Comparison of ENCODE assay signal across 37 cellular contexts in the genomic region with DNA sequence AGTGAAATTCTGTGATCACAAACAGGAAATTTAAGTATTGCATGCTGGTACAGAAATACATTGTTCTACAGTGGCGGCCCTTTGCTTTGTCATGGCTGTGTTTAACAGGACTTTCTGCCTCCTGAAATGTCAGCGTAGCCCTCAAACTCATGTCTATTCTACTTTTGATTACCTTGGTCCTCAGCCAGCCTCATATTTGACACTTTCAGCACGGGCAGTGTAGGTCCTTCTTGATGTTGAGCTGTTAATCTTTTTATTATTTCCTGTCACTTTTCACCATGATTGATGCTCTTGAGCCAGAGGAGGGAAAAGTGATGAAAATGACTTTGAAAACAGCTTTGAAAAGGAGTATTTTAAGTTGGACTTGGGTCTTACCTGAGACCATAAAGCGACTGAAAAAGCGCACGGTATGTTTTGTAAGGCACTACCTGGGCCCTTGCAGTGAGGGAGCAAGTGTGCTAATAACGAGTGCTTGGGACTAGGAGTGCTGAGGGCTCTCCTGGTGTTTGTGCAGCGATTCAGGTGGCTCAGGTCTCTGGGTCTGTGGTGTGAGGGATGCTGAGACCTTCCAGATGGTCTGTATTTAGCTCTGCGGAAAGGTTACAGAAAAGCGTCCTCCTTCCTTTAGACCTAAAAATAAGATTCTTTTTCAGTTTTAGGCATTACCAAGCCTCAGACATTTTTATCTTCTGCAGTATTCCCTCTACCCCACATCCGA. TPM values are rescaled to one million over a fixed set of nuclear protein-coding genes. Genes with fewer than 3 reads are reported as not detected.
A peak's percentile ranks its signal among the peaks of the same experiment; 100 is the strongest.
DNase-seq lines count a peak whose midpoint lies in the region; ATAC-seq and TF ChIP-seq lines count a peak whose summit lies in the region.
"Had no signal": no experiment of that assay in that cellular context is flagged by ENCODE, and none has a peak within 500 bp of the region (broad histone marks: within the 10 kb centered on the region; RNA-seq: fewer than 3 reads in every experiment).

No MANE protein-coding gene starts in this region.

- no peaks in the 10 kb centered on the region for H3K9me3 Mint-ChIP-seq in stimulated activated naive B cell treated with anti-CD40 and anti-IgM and Interleukin-4, amounts not matched to agents 10 μg/mL and 1 μg/mL and 100 μg/mL, for 72 hours
- H3K9me3 Mint-ChIP-seq: activated CD4-positive, alpha-beta memory T cell treated with anti-CD3 and anti-CD28 coated beads, Interleukin-2, amount 10 ng/mL, durations not matched to agents 7 days and 5 days; CD8-positive, alpha-beta T cell; endodermal cell; HFFc6; naive thymus-derived CD8-positive, alpha-beta T cell had no signal

- H3K4me3 ChIP-seq in colonic mucosa: no peak overlapping the region
- H3K4me3 ChIP-seq in mucosa of descending colon: no peak overlapping the region
- no peak overlapping the region for H3K4me3 ChIP-seq in SJCRH30
- H3K4me3 ChIP-seq: A549, esophagus squamous epithelium, left ventricle myocardium inferior, SK-N-MC, tibial nerve had no signal

- peak; percentile 19 for DNase-seq in DMS153 (lab: John Stamatoyannopoulos, UW)
- peak; percentile 1 for DNase-seq in NCI-H1105 (lab: John Stamatoyannopoulos, UW)
- peak; percentile 60 for DNase-seq in colonic mucosa
- peak in 1 of 3 donors; percentile 65 for DNase-seq in mucosa of descending colon
- no peak for DNase-seq in NCI-H524 (lab: John Stamatoyannopoulos, UW)
- DNase-seq in SJCRH30: no peak
- no peak for DNase-seq in stimulated activated naive B cell treated with anti-CD40 and anti-IgM and Interleukin-4, amounts not matched to agents 10 μg/mL and 1 μg/mL and 100 μg/mL, for 72 hours
- DNase-seq: activated CD4-positive, alpha-beta memory T cell treated with anti-CD3 and anti-CD28 coated beads, Interleukin-2, amount 10 ng/mL, durations not matched to agents 7 days and 5 days; activated CD4-positive, CD25-positive, alpha-beta regulatory T cell treated with anti-CD3 and anti-CD28 coated beads, Interleukin-2, amount 50 U/mL, for 72 hours; activated CD8-positive, alpha-beta memory T cell treated with anti-CD3 and anti-CD28 coated beads, Interleukin-2, amount 50 U/mL, for 48 hours; activated naive CD4-positive, alpha-beta T cell treated with anti-CD3 and anti-CD28 coated beads, Interleukin-2, amount 50 U/mL, for 16 hours; AML-193; amniotic stem cell; CD8-positive, alpha-beta T cell; DMS79; endodermal cell; esophagus squamous epithelium; GDM1; HFFc6; hippocampal formation; Kasumi-1; left ventricle myocardium inferior; midbrain; MV-4-11; naive thymus-derived CD8-positive, alpha-beta T cell; NCI-H2171 treated with DMSO at 0.1 percent for 48 hours; NCI-H526; nucleus accumbens; small intestine; stimulated activated CD4-positive, alpha-beta T cell treated with anti-CD3 and anti-CD28 coated beads, Interleukin-1b, Interleukin-23, amount 100 ng/mL, for 48 hours; stimulated activated CD8-positive, alpha-beta memory T cell treated with anti-CD3 and anti-CD28 coated beads, Interleukin-4, amount 100 ng/mL, for 48 hours; T-helper 2 cell had no signal

- H3K27ac Mint-ChIP-seq in stimulated activated naive B cell treated with anti-CD40 and anti-IgM and Interleukin-4, amounts not matched to agents 10 μg/mL and 1 μg/mL and 100 μg/mL, for 72 hours: no peak overlapping the region
- H3K27ac Mint-ChIP-seq: activated CD4-positive, alpha-beta memory T cell treated with anti-CD3 and anti-CD28 coated beads, Interleukin-2, amount 10 ng/mL, durations not matched to agents 7 days and 5 days; CD8-positive, alpha-beta T cell; endodermal cell; HFFc6 had no signal

- H3K36me3 ChIP-seq in colonic mucosa (no peaks in the 10 kb centered on the region), mucosa of descending colon (ENCODE audit: low read depth) (no peaks in the 10 kb centered on the region), SJCRH30 (no peaks in the 10 kb centered on the region)
- H3K36me3 ChIP-seq: esophagus squamous epithelium, left ventricle myocardium inferior, tibial nerve had no signal

- no peak overlapping the region for H3K27ac ChIP-seq in colonic mucosa
- no peak overlapping the region for H3K27ac ChIP-seq in SJCRH30
- H3K27ac ChIP-seq: A549, left ventricle myocardium inferior, RWPE1, SK-N-MC, tibial nerve had no signal

- H3K9me3 ChIP-seq in colonic mucosa (no peaks in the 10 kb centered on the region), mucosa of descending colon (no peaks in the 10 kb centered on the region), SJCRH30 (replicated peaks) (no peaks in the 10 kb centered on the region)
- H3K9me3 ChIP-seq: A549, esophagus squamous epithelium, left ventricle myocardium inferior, tibial nerve had no signal

- peak; percentile 50 for ATAC-seq in mucosa of descending colon
- no peak for ATAC-seq in GM21515 (IDR thresholded peaks at IDR 0.05; ENCODE audit: unreplicated experiment)
- ATAC-seq in stimulated activated naive B cell treated with anti-CD40 and anti-IgM and Interleukin-4, amounts not matched to agents 10 μg/mL and 1 μg/mL and 100 μg/mL, for 72 hours (replicated peaks): no peak
- ATAC-seq: A549; CD8-positive, alpha-beta T cell; naive thymus-derived CD8-positive, alpha-beta T cell had no signal

- H3K27me3 ChIP-seq in colonic mucosa (no peaks in the 10 kb centered on the region), SJCRH30 (no peaks in the 10 kb centered on the region)
- H3K27me3 ChIP-seq: esophagus squamous epithelium, tibial nerve had no signal

- H3K4me1 Mint-ChIP-seq in stimulated activated naive B cell treated with anti-CD40 and anti-IgM and Interleukin-4, amounts not matched to agents 10 μg/mL and 1 μg/mL and 100 μg/mL, for 72 hours: no peaks in the 10 kb centered on the region
- H3K4me1 Mint-ChIP-seq: endodermal cell had no signal

- no peaks in the 10 kb centered on the region for H3K27me3 Mint-ChIP-seq in stimulated activated naive B cell treated with anti-CD40 and anti-IgM and Interleukin-4, amounts not matched to agents 10 μg/mL and 1 μg/mL and 100 μg/mL, for 72 hours
- H3K27me3 Mint-ChIP-seq: naive thymus-derived CD8-positive, alpha-beta T cell had no signal

- H3K4me3 Mint-ChIP-seq in stimulated activated naive B cell treated with anti-CD40 and anti-IgM and Interleukin-4, amounts not matched to agents 10 μg/mL and 1 μg/mL and 100 μg/mL, for 72 hours: no peak overlapping the region
- H3K4me3 Mint-ChIP-seq: activated CD4-positive, alpha-beta memory T cell treated with anti-CD3 and anti-CD28 coated beads, Interleukin-2, amount 10 ng/mL, durations not matched to agents 7 days and 5 days; CD8-positive, alpha-beta T cell; endodermal cell; HFFc6; naive thymus-derived CD8-positive, alpha-beta T cell had no signal

- intact Hi-C loops in colonic mucosa (cut with DNase I): no loop called here
- intact Hi-C loops in mucosa of descending colon (cut with DNase I, micrococcal nuclease): no loop called here

- H3K9ac ChIP-seq in colonic mucosa (ENCODE audit: low read depth in 2 of 2, low read length in 2 of 2): no peak overlapping the region

- TF ChIP-seq CTCF in colonic mucosa (IDR thresholded peaks at IDR 0.05) (no peak), mucosa of descending colon (IDR thresholded peaks at IDR 0.05) (no peak)

- H3K36me3 Mint-ChIP-seq in stimulated activated naive B cell treated with anti-CD40 and anti-IgM and Interleukin-4, amounts not matched to agents 10 μg/mL and 1 μg/mL and 100 μg/mL, for 72 hours: no peaks in the 10 kb centered on the region
- H3K36me3 Mint-ChIP-seq: CD8-positive, alpha-beta T cell; naive thymus-derived CD8-positive, alpha-beta T cell had no signal

- H3K4me1 ChIP-seq in colonic mucosa (peaks cover 3% of the 10 kb centered on the region), mucosa of descending colon (ENCODE audit: low read depth) (peaks cover 17% of the 10 kb centered on the region), SJCRH30 (peaks cover 8% of the 10 kb centered on the region; the same call in 1 of the 2 replicates)

RNA-seq across cellular contexts. Expression of a gene that starts 45.2 kb away (rescaled TPM):
- total RNA-seq in colonic mucosa (10 to 100 TPM; 79.0 to 81.3 TPM), mucosa of descending colon (10 to 100 TPM; 64.9 to 85.9 (median 74.7) TPM)
- 12.3 and 13.4 TPM in 2 replicates for total RNA-seq in SJCRH30 (2014; rRNA removed; shearing (Covaris generic))

Comparison
In these comparisons a context has a peak if more than half of its experiments do, and no peak if none do; other contexts are left out.
1. DNase-seq: peak in DMS153 (single experiment), NCI-H1105 (single experiment) and colonic mucosa (single experiment); none in NCI-H524 (0 of 2), SJCRH30 (0 of 2) and stimulated activated naive B cell treated with anti-CD40 and anti-IgM and Interleukin-4, amounts not matched to agents 10 μg/mL and 1 μg/mL and 100 μg/mL, for 72 hours (single experiment).